Comparison of ENCODE assay signal across 9 cellular contexts in the genomic region with DNA sequence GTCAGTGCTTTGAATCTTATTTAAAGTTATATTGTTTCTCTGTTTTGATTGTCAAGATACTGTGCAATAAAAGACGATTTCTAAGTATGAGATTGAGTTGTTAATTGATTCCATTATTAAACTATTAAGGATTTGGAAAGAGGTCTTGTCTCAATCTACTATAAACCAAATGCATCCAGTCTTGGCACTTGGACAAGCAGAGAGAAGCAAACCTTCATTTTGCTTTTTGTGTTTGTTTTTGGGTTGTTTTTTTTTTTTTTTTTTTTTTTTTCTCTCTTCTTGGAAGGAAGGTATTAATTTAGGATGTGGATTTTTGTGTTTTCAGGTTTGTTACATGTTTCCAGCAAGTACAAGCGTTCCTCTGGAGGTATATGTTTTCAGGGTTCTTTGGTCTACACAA. TPM values are rescaled to one million over a fixed set of nuclear protein-coding genes. Genes with fewer than 3 reads are reported as not detected.
DNase-seq lines count a peak whose midpoint lies in the region; ATAC-seq and TF ChIP-seq lines count a peak whose summit lies in the region.
"Had no signal": no experiment of that assay in that cellular context is flagged by ENCODE, and none has a peak within 500 bp of the region (broad histone marks: within the 10 kb centered on the region; RNA-seq: fewer than 3 reads in every experiment).

No MANE protein-coding gene starts in this region.

- ATAC-seq in DND-41 (ENCODE audit: insufficient read depth, low read depth) (no peak), RWPE2 (ENCODE audit: low read depth) (no peak), gastrocnemius medialis (no peak), GM19452 (IDR thresholded peaks at IDR 0.05; ENCODE audit: unreplicated experiment) (no peak)

- H3K27me3 ChIP-seq in DND-41 (ENCODE audit: insufficient read depth, low read length, poor library complexity) (no peaks in the 10 kb centered on the region), RWPE2 (ENCODE audit: insufficient read depth, poor library complexity, severe bottlenecking) (no peaks in the 10 kb centered on the region), esophagus squamous epithelium (no peaks in the 10 kb centered on the region), gastrocnemius medialis (no peaks in the 10 kb centered on the region)

- TF ChIP-seq CTCF in DND-41 (IDR thresholded peaks at IDR 0.05; ENCODE audit: borderline replicate concordance, extremely low read depth, low read length, poor library complexity, severe bottlenecking) (no peak), RWPE2 (IDR thresholded peaks at IDR 0.05; ENCODE audit: poor library complexity, severe bottlenecking) (no peak), esophagus squamous epithelium (IDR thresholded peaks at IDR 0.05) (no peak), gastrocnemius medialis (IDR thresholded peaks at IDR 0.05 in 4 of 5, conservative IDR thresholded peaks at IDR 0.05 in 1 of 5) (no peak)

- H3K27ac ChIP-seq in DND-41 (ENCODE audit: low read length) (no peak overlapping the region), RWPE2 (ENCODE audit: poor library complexity, severe bottlenecking) (no peak overlapping the region), esophagus squamous epithelium (no peak overlapping the region), gastrocnemius medialis (no peak overlapping the region)

- intact Hi-C loops in esophagus squamous epithelium (cut with DNase I): no loop called here
- intact Hi-C loops in gastrocnemius medialis (cut with DNase I; ENCODE audit: low total_unique reads): loop anchor here (5.0 kb wide), 1 partner anchor 644 kb away; a partner anchor contains a TSS

- no peak for TF ChIP-seq POLR2A in esophagus squamous epithelium (IDR thresholded peaks at IDR 0.05)
- no peak for TF ChIP-seq POLR2A in gastrocnemius medialis (IDR thresholded peaks at IDR 0.05)

- H3K36me3 ChIP-seq in DND-41 (ENCODE audit: insufficient read depth, low read length): no peaks in the 10 kb centered on the region; the same call in 1 of the 2 replicates
- no peaks in the 10 kb centered on the region for H3K36me3 ChIP-seq in RWPE2 (ENCODE audit: low read depth)
- H3K36me3 ChIP-seq in esophagus squamous epithelium: no peaks in the 10 kb centered on the region
- H3K36me3 ChIP-seq in gastrocnemius medialis: no peaks in the 10 kb centered on the region

- H3K79me2 ChIP-seq in DND-41 (ENCODE audit: insufficient read depth, low read length): peaks cover 37% of the 10 kb centered on the region

- peak overlapping the region; percentile 77; the same call in 1 of the 2 replicates for H3K9ac ChIP-seq in DND-41 (ENCODE audit: low read depth, low read length)

- H3K4me3 ChIP-seq in DND-41 (ENCODE audit: low read depth in 1 of 2, low read length in 2 of 2) (peak overlapping the region in 1 of 2 experiments; percentile 71; a peak in 2 of 4 replicates), RWPE2 (ENCODE audit: severe bottlenecking) (peak overlapping the region; percentile 87), esophagus squamous epithelium (peak overlapping the region; percentile 68 to 100 (median 89)), gastrocnemius medialis (peak overlapping the region; percentile 74 to 93 (median 84))

- DNase-seq in DND-41 (no peak), RWPE2 (ENCODE audit: low spot score) (no peak), esophagus squamous epithelium (lab: John Stamatoyannopoulos, UW) (no peak), gastrocnemius medialis (no peak), ACHN (no peak), NCI-H1417 (lab: John Stamatoyannopoulos, UW) (no peak), NCI-H510A (lab: John Stamatoyannopoulos, UW) (no peak)
- DNase-seq: SIG-M5 had no signal

- 63 to 69% methylated on average over 2 of the region's 2 CpGs for WGBS in esophagus squamous epithelium, 2 donors

- H4K20me1 ChIP-seq in DND-41 (ENCODE audit: insufficient read depth, low read length): peaks cover 20% of the 10 kb centered on the region; the same call in 1 of the 2 replicates

- in situ Hi-C loops in gastrocnemius medialis (cut with MboI; ENCODE audit: low sequenced_read_pairs in 4 of 4): no loop called here
- in situ Hi-C loops in ACHN (cut with HindIII; ENCODE audit: low pct_ligation_motif_present, low pct_unique_long_range_greater_than_20kb, low sequenced_read_pairs): no loop called here

- H3K4me2 ChIP-seq in DND-41 (ENCODE audit: insufficient read depth, low read length): peak overlapping the region; percentile 88

- peaks cover 47% of the 10 kb centered on the region for H3K4me1 ChIP-seq in DND-41 (ENCODE audit: insufficient read depth, low read length)
- peaks cover 3% of the 10 kb centered on the region for H3K4me1 ChIP-seq in RWPE2 (ENCODE audit: insufficient read depth, poor library complexity, severe bottlenecking)
- peaks cover 12 to 50% (median 21%) of the 10 kb centered on the region in 3 donors for H3K4me1 ChIP-seq in esophagus squamous epithelium
- H3K4me1 ChIP-seq in gastrocnemius medialis: peaks cover 24 to 31% of the 10 kb centered on the region in 2 donors

- H3K9me3 ChIP-seq in DND-41 (ENCODE audit: insufficient read depth, low read length, severe bottlenecking): no peaks in the 10 kb centered on the region
- H3K9me3 ChIP-seq in RWPE2 (ENCODE audit: severe bottlenecking): no peaks in the 10 kb centered on the region
- no peaks in the 10 kb centered on the region for H3K9me3 ChIP-seq in esophagus squamous epithelium
- no peaks in the 10 kb centered on the region for H3K9me3 ChIP-seq in gastrocnemius medialis

- no peak overlapping the region for H2AFZ ChIP-seq in DND-41 (ENCODE audit: low read depth, low read length)

RNA-seq across cellular contexts. Expression of a gene that starts 1.6 kb away (rescaled TPM):
- total RNA-seq in esophagus squamous epithelium: 10 to 100 TPM in 2 of 4 donors, 1 to 10 TPM in 2; 6.5 to 13.7 (median 9.9) TPM
- total RNA-seq in gastrocnemius medialis: 10 to 100 TPM in 2 of 4 donors, 1 to 10 TPM in 2; 5.8 to 28.9 (median 11.8) TPM

RNA-seq across cellular contexts. Expression of a gene that starts 42.1 kb away (rescaled TPM):
- 10 to 100 TPM in 3 of 4 donors, 1 to 10 TPM in 1; 5.0 to 21.6 (median 13.1) TPM for total RNA-seq in esophagus squamous epithelium
- 10 to 100 TPM in 1 of 4 donors, 1 to 10 TPM in 3; 3.0 to 10.1 (median 4.5) TPM for total RNA-seq in gastrocnemius medialis
